1 cellular context compared by ENCODE assay signal in the genomic region with DNA sequence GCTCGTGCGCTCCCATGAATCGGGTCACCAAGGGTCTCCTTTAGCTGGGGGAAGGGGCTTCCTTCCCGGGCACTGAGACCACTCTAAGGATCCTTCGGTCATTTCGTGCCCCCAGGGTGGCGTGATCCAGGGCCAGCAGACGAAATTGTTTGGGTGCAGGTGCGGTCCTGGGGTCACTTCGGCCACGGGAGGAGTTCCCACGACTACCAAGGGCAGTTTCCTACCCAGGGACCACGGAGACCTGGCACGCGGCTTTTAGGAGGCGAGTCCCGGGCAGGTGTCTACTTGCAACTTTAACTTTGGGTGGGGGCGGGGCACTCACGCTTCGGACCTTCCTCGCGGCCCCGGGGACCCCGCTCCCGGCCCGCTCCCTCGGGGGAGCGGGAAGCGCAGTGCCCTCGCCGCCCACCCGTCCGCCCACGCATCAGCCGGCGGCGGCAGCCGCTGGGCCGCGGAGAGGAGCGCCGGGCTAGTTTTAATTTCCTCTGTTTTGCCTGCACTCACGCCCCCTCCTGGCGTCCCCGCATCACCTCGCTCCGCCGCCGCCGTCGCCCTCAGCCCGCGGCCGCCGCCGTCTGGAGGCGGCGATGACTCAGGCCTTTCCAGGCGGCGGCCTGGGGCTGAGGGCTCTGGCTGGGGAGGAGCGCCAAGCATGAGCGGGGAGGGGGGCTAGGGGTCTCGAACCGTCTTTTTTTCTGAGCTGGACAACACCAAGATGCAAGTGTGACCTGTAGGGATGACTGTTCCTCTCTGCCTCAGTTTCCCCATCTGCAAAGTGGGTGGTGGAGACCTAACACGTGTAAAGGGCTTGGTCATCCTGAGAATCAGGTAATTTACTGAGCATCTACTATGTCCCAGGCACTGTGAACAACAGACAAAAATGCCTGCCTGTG.
TF ChIP-seq lines count a peak whose summit lies in the region.

No MANE protein-coding gene starts in this region.

TF ChIP-seq in K562, 482 proteins besides CTCF, POLR2A, EP300 and RAD21 (continued from another document):
- TF ChIP-seq ZC3H11A (IDR thresholded peaks at IDR 0.05; ENCODE audit: low read depth, low read length) (0 out of 2 replicates have a peak, but pooled peaks have one; percentile 66), HMGN3 (IDR thresholded peaks at IDR 0.05; ENCODE audit: borderline replicate concordance, extremely low read depth, insufficient read length, low read depth, low read length) (peak; percentile 95), ESRRB (CRISPR knock-in tag; IDR thresholded peaks at IDR 0.05; ENCODE audit: borderline replicate concordance) (no peak), RB1 (IDR thresholded peaks at IDR 0.05; ENCODE audit: low read depth) (peak; percentile 92), NR2C2 (CRISPR knock-in tag; IDR thresholded peaks at IDR 0.05) (no peak), NR2C2 (tag; IDR thresholded peaks at IDR 0.05) (no peak), PHF8 (IDR thresholded peaks at IDR 0.05; ENCODE audit: borderline replicate concordance, low read length) (peak; percentile 37; the same call in 1 of the 2 replicates), SREBF1 (IDR thresholded peaks at IDR 0.05; ENCODE audit: borderline replicate concordance, low read depth, low read length) (no peak)
- TF ChIP-seq, protein P1, sequence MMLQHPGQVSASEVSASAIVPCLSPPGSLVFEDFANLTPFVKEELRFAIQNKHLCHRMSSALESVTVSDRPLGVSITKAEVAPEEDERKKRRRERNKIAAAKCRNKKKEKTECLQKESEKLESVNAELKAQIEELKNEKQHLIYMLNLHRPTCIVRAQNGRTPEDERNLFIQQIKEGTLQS (IDR thresholded peaks at IDR 0.05), result peak; percentile 73
- TF ChIP-seq, protein P1 (CRISPR knock-in tag; conservative IDR thresholded peaks at IDR 0.05), result no peak
TF ChIP-seq in K562: peak in this region for 106.
